ENCODE assay signal across 8 cellular contexts in the genomic region with DNA sequence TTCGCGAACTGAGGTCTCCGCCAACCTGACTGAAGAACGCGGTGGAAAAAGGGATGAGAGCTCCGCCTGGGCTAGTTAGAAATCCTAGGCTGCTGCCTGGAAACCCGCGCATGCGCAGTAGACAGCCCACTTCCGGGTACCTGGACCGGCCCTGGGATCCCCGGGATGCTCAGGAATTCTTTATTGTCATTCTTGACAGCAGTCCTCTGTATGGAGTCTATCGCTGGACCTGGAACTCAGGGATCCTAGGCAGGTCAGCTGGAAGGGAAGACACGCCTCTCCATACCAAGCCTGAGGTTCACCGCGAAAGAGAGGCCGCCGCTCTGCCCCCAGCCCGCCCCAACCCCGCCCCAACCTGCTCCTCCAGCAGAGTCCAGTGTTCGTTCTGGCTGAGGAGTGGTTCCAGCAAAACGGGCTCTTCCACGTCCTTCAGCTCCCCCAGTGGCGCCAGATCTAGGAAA.
A peak's percentile ranks its signal among the peaks of the same experiment; 100 is the strongest.
DNase-seq lines count a peak whose midpoint lies in the region; TF ChIP-seq lines count a peak whose summit lies in the region.

No MANE protein-coding gene starts in this region.

- H3K9me3 ChIP-seq in spleen = peaks cover 0 to 85% (median 69%) of the 10 kb centered on the region in 8 donors

- no peaks in the 10 kb centered on the region for H3K36me3 ChIP-seq in spleen

- 42 to 63% (median 46%) methylated on average over 23 to 24 of the region's 24 CpGs for WGBS in spleen, 5 donors

- peak overlapping the region in 1 of 8 donors; percentile 27 for H3K4me3 ChIP-seq in spleen

- intact Hi-C loops in spleen (cut with DNase I; ENCODE audit: low total_unique reads) = no loop called here

- no peak overlapping the region for H3K27ac ChIP-seq in spleen

- no peak for TF ChIP-seq CTCF in spleen (IDR thresholded peaks at IDR 0.05 in 8 of 11, conservative IDR thresholded peaks at IDR 0.05 in 3 of 11)

- DNase-seq in SIG-M5 treated with dmso at 0.1 percent for 504 hours (lab: John Stamatoyannopoulos, UW; ENCODE audit: unreplicated experiment) (peak; percentile 37), SIG-M5 (lab: John Stamatoyannopoulos, UW) (no peak), NCI-H2227 (lab: John Stamatoyannopoulos, UW; ENCODE audit: unreplicated experiment) (peak; percentile 98), cerebellar cortex (ENCODE audit: low spot score) (peak; percentile 9), spleen (peak; percentile 77), NCI-H2196 (lab: John Stamatoyannopoulos, UW; ENCODE audit: unreplicated experiment) (no peak), UCSD-AML1 (lab: John Stamatoyannopoulos, UW; ENCODE audit: unreplicated experiment) (no peak), globus pallidus (ENCODE audit: low spot score) (no peak)

- peaks cover 0 to 12% (median 0%) of the 10 kb centered on the region in 7 donors for H3K27me3 ChIP-seq in spleen (replicated peaks in 1 of 7)

- TF ChIP-seq POLR2A in spleen (IDR thresholded peaks at IDR 0.05) = no peak

- H3K4me1 ChIP-seq in spleen = no peaks in the 10 kb centered on the region

Comparison
In these comparisons a context has a peak if more than half of its experiments do, and no peak if none do; other contexts are left out.
1. DNase-seq: peak in SIG-M5 treated with dmso at 0.1 percent for 504 hours (single experiment), NCI-H2227 (single experiment), cerebellar cortex (single experiment) and spleen (single experiment); none in SIG-M5 (single experiment), NCI-H2196 (single experiment), UCSD-AML1 (single experiment) and globus pallidus (single experiment).